In genomic region chr19:48474084-48474592, GRCh38 we compare ENCODE assay signal across 20 cellular contexts. TPM values are rescaled to one million over a fixed set of nuclear protein-coding genes. Genes with fewer than 3 reads are reported as not detected.
DNase-seq lines count a peak whose midpoint lies in the region; TF ChIP-seq lines count a peak whose summit lies in the region.
"Had no signal": no experiment of that assay in that cellular context is flagged by ENCODE, and none has a peak within 500 bp of the region (broad histone marks: within the 10 kb centered on the region; RNA-seq: fewer than 3 reads in every experiment).

No MANE protein-coding gene starts in this region.

- H3K4me3 ChIP-seq in OCI-LY3 (ENCODE audit: low read length) (peak overlapping the region; percentile 12), osteoblast (ENCODE audit: insufficient read depth, low read length) (no peak overlapping the region)
- H3K4me3 ChIP-seq: MG63, Peyer's patch had no signal

- TF ChIP-seq CTCF in OCI-LY3 (IDR thresholded peaks at IDR 0.05; ENCODE audit: low read depth, low read length) (no peak), glutamatergic neuron (IDR thresholded peaks at IDR 0.05; ENCODE audit: partially characterized antibody, unreplicated experiment) (no peak), osteoblast (IDR thresholded peaks at IDR 0.05; ENCODE audit: extremely low read depth, low read depth, low read length) (no peak)

- H3K9me3 ChIP-seq in OCI-LY3 (ENCODE audit: insufficient read depth, low read length) (no peaks in the 10 kb centered on the region), osteoblast (ENCODE audit: low read depth, low read length) (no peaks in the 10 kb centered on the region)
- H3K9me3 ChIP-seq: MG63, Peyer's patch had no signal

- peaks cover 50% of the 10 kb centered on the region for H3K36me3 ChIP-seq in OCI-LY3 (replicated peaks; ENCODE audit: low read depth, low read length)
- H3K36me3 ChIP-seq in osteoblast (ENCODE audit: insufficient read depth, low read length): peaks cover 75% of the 10 kb centered on the region

- peak overlapping the region; percentile 48 for H3K4me2 ChIP-seq in OCI-LY3 (ENCODE audit: low read length)
- H3K4me2 ChIP-seq in osteoblast (ENCODE audit: insufficient read depth, low read length): no peak overlapping the region
- H3K4me2 ChIP-seq: KMS-11 had no signal

- H3K4me1 ChIP-seq in OCI-LY3 (ENCODE audit: low read length): peaks cover 26% of the 10 kb centered on the region
- peaks cover 9% of the 10 kb centered on the region for H3K4me1 ChIP-seq in osteoblast (ENCODE audit: insufficient read depth, low read length)

- H4K20me1 ChIP-seq in OCI-LY3 (ENCODE audit: insufficient read depth, low read length) (peaks cover 6% of the 10 kb centered on the region; the same call in 1 of the 2 replicates), osteoblast (ENCODE audit: insufficient read depth, low read length) (peaks cover 32% of the 10 kb centered on the region)

- H3K79me2 ChIP-seq in OCI-LY3 (ENCODE audit: low read length) (peaks cover 9% of the 10 kb centered on the region), osteoblast (ENCODE audit: insufficient read depth, low read length) (peaks cover 22% of the 10 kb centered on the region)

- H3K36me3 Mint-ChIP-seq in glutamatergic neuron (ENCODE audit: unreplicated experiment): peaks cover under 1% of the 10 kb centered on the region

- peak overlapping the region; percentile 29; the same call in 1 of the 2 replicates for H3K9ac ChIP-seq in OCI-LY3 (ENCODE audit: low read length)
- H3K9ac ChIP-seq: KMS-11 had no signal

- H3K4me1 Mint-ChIP-seq in glutamatergic neuron (ENCODE audit: low read depth, unreplicated experiment): peaks cover 3% of the 10 kb centered on the region

- H3K4me3 Mint-ChIP-seq in glutamatergic neuron (ENCODE audit: unreplicated experiment): peak overlapping the region; percentile 26
- H3K4me3 Mint-ChIP-seq: B cell, HFFc6 had no signal

- H3K27me3 ChIP-seq in OCI-LY3 (ENCODE audit: low read depth, low read length) (no peaks in the 10 kb centered on the region), osteoblast (ENCODE audit: insufficient read depth, low read length) (no peaks in the 10 kb centered on the region)
- H3K27me3 ChIP-seq: MG63, Peyer's patch had no signal

- H3K27ac ChIP-seq in OCI-LY3 (ENCODE audit: low read length) (peak overlapping the region; percentile 55), osteoblast (ENCODE audit: low read depth, low read length) (no peak overlapping the region)
- H3K27ac ChIP-seq: KMS-11, Peyer's patch had no signal

- DNase-seq in glutamatergic neuron: no peak
- DNase-seq in osteoblast (ENCODE audit: insufficient read length, low spot score, missing footprints): peak; percentile 11
- no peak for DNase-seq in DMS153 (lab: John Stamatoyannopoulos, UW)
- DNase-seq in OCI-M2 (lab: John Stamatoyannopoulos, UW; ENCODE audit: unreplicated experiment): no peak
- no peak for DNase-seq in DMS53 (lab: John Stamatoyannopoulos, UW)
- DNase-seq: CD8-positive, alpha-beta memory T cell; DMS 273 treated with DMSO at 0.1 percent for 48 hours; EL; HFFc6; MG63; NCI-H1105 treated with DMSO at 0.1 percent for 48 hours; NCI-H187; NCI-H2171; NCI-H446 treated with DMSO at 0.1 percent for 48 hours; NCI-H748 treated with DMSO at 0.1 percent for 48 hours; Peyer's patch had no signal

- H3K9me3 Mint-ChIP-seq in glutamatergic neuron (ENCODE audit: unreplicated experiment): peaks cover 6% of the 10 kb centered on the region
- H3K9me3 Mint-ChIP-seq: CD8-positive, alpha-beta memory T cell; HFFc6 had no signal

- H2AFZ ChIP-seq in OCI-LY3 (ENCODE audit: low read depth, low read length) (no peak overlapping the region), osteoblast (ENCODE audit: low read length) (no peak overlapping the region)

- H3K27ac Mint-ChIP-seq in glutamatergic neuron (ENCODE audit: unreplicated experiment): no peak overlapping the region
- H3K27ac Mint-ChIP-seq: B cell, HFFc6 had no signal

- peaks cover 6% of the 10 kb centered on the region for H3K27me3 Mint-ChIP-seq in glutamatergic neuron (ENCODE audit: unreplicated experiment)
- H3K27me3 Mint-ChIP-seq: B cell; CD8-positive, alpha-beta memory T cell had no signal

- TF ChIP-seq POLR2A in GM19193 (IDR thresholded peaks at IDR 0.05; ENCODE audit: extremely low read depth, insufficient read depth, insufficient read length): peak; percentile 19

RNA-seq across cellular contexts. Expression of gene CYTH2, which starts 5.0 kb away (rescaled TPM):
- total RNA-seq in glutamatergic neuron (ENCODE audit: unreplicated experiment) (233 TPM), osteoblast (63.6 and 66.2 TPM in 2 replicates)

RNA-seq across cellular contexts. Expression of gene KCNJ14, which starts 18.8 kb away (rescaled TPM):
- 1.0 TPM for total RNA-seq in glutamatergic neuron (ENCODE audit: unreplicated experiment)
- total RNA-seq in osteoblast: 0.59 and 0.72 TPM in 2 replicates

RNA-seq across cellular contexts. Expression of gene GRWD1, which starts 28.4 kb away (rescaled TPM):
- total RNA-seq in glutamatergic neuron (ENCODE audit: unreplicated experiment) (25.0 TPM), osteoblast (23.3 and 25.0 TPM in 2 replicates)

RNA-seq across cellular contexts. Expression of gene LMTK3, which starts 37.5 kb away (rescaled TPM):
- total RNA-seq in glutamatergic neuron (ENCODE audit: unreplicated experiment) (36.3 TPM), osteoblast (not detected in 2 replicates)
